Comparison of ENCODE assay signal across 11 cellular contexts in genomic region chr3:13319821-13320220, GRCh38.
"Had no signal": no experiment of that assay in that cellular context is flagged by ENCODE, and none has a peak within 500 bp of the region (broad histone marks: within the 10 kb centered on the region; RNA-seq: fewer than 3 reads in every experiment).

No MANE protein-coding gene starts in this region.

- H3K4me3 Mint-ChIP-seq: GM23338, H9, HFFc6 had no signal

- H3K27ac Mint-ChIP-seq: GM23338, HFFc6 had no signal

- H3K4me1 ChIP-seq: HAP-1 had no signal

- ATAC-seq: GM23338, HCT116 had no signal

- H3K9me3 ChIP-seq: HAP-1 had no signal

- H3K4me2 ChIP-seq: GM23338 had no signal

- FAIRE-seq: H1, H54 had no signal

- DNase-seq: GM23248, GOT3, H7, H9, HCEC 1CT, HFFc6 had no signal

- H3K27ac ChIP-seq: GM23248 had no signal

- H3K4me1 Mint-ChIP-seq: GM23338, H9 had no signal

- H3K9ac ChIP-seq: GM23248 had no signal

- H3K4me3 ChIP-seq: GM23248, GM23338, HAP-1 had no signal

- H3K9me3 Mint-ChIP-seq: GM23338, H9, HFFc6 had no signal

- H2AFZ ChIP-seq: GM23248, GM23338 had no signal
